ENCODE assay signal across 8 cellular contexts in genomic region chr17:80991645-80992076, GRCh38. TPM values are rescaled to one million over a fixed set of nuclear protein-coding genes. Genes with fewer than 3 reads are reported as not detected.
DNase-seq lines count a peak whose midpoint lies in the region; ATAC-seq and TF ChIP-seq lines count a peak whose summit lies in the region.

Gene CHMP6, plus strand, starts transcription at chr17:80991841. Its CDS starts 78 bp downstream, at chr17:80991919.

- TF ChIP-seq POLR2A in vagina (IDR thresholded peaks at IDR 0.05), result peak in 1 of 2 donors; percentile 19

- H3K9me3 ChIP-seq in vagina, result no peaks in the 10 kb centered on the region

- ATAC-seq in GM18502 (IDR thresholded peaks at IDR 0.05; ENCODE audit: poor library complexity, unreplicated experiment), result peak; percentile 67

- DNase-seq in ACHN (peak; percentile 83), LNCaP clone FGC (ENCODE audit: low read depth) (no peak), T1000 (lab: John Stamatoyannopoulos, UW) (peak; percentile 29), astrocyte of the cerebellum (ENCODE audit: low read depth) (no peak), hepatic stellate cell (ENCODE audit: low spot score) (peak; percentile 91), vagina (ENCODE audit: extremely low spot score in 2 of 2) (no peak)

- TF ChIP-seq CTCF in LNCaP clone FGC (IDR thresholded peaks at IDR 0.05; ENCODE audit: control insufficient read depth, extremely low read depth, insufficient read depth) (peak; percentile 14; the same call in 1 of the 2 replicates), astrocyte of the cerebellum (IDR thresholded peaks at IDR 0.05; ENCODE audit: low read depth, low read length, missing control alignments) (no peak), vagina (IDR thresholded peaks at IDR 0.05) (peak in 2 of 3 experiments; percentile 18 to 52)

- H3K27me3 ChIP-seq in rectal smooth muscle tissue (ENCODE audit: control insufficient read depth, insufficient read depth, low read length), result no peaks in the 10 kb centered on the region
- H3K27me3 ChIP-seq in vagina, result no peaks in the 10 kb centered on the region

- peak within 1 kb of the TSS; percentile 68 for H3K9ac ChIP-seq in rectal smooth muscle tissue (ENCODE audit: low read length)

- H3K27ac ChIP-seq in rectal smooth muscle tissue (ENCODE audit: low read depth, low read length) (peak within 1 kb of the TSS; percentile 24), vagina (peak within 1 kb of the TSS; percentile 81)

- peaks cover 7% of the 10 kb centered on the region for H3K36me3 ChIP-seq in rectal smooth muscle tissue (ENCODE audit: control insufficient read depth, insufficient read depth, low read length)
- peaks cover 0 to 16% of the 10 kb centered on the region in 2 donors for H3K36me3 ChIP-seq in vagina

- intact Hi-C loops in vagina (cut with DNase I), result loop anchor here (2.0 kb wide), 1 partner anchor 109 kb away; no protein-coding TSS in a partner anchor

- H3K4me1 ChIP-seq in rectal smooth muscle tissue (ENCODE audit: control insufficient read depth, insufficient read depth, low read length) (peaks cover 6% of the 10 kb centered on the region), vagina (peaks cover 30% of the 10 kb centered on the region)

- H3K4me3 ChIP-seq in LNCaP clone FGC (ENCODE audit: low read depth, low read length) (peak within 1 kb of the TSS; percentile 63), astrocyte of the cerebellum (ENCODE audit: low read depth, low read length) (peak within 1 kb of the TSS; percentile 62), rectal smooth muscle tissue (ENCODE audit: low read length) (peak within 1 kb of the TSS; percentile 90), vagina (peak within 1 kb of the TSS; percentile 86 to 88)

- in situ Hi-C loops in ACHN (cut with HindIII; ENCODE audit: low pct_ligation_motif_present, low pct_unique_long_range_greater_than_20kb, low sequenced_read_pairs), result no loop called here
- in situ Hi-C loops in astrocyte of the cerebellum (cut with HindIII; ENCODE audit: low sequenced_read_pairs), result no loop called here

RNA-seq across cellular contexts. Expression of gene CHMP6, which starts in this region (rescaled TPM):
- total RNA-seq in vagina, result 31.7 TPM

Comparison
In these comparisons a context has a peak if more than half of its experiments do, and no peak if none do; other contexts are left out.
1. DNase-seq: peak in ACHN (single experiment), T1000 (single experiment) and hepatic stellate cell (single experiment); none in LNCaP clone FGC (single experiment), astrocyte of the cerebellum (single experiment) and vagina (0 of 2).
2. Peak in every context shown above with its lines, with median percentiles within 50 percentile points of each other: H3K4me3 ChIP-seq.